1 cellular context compared by ENCODE assay signal in genomic region chr11:65522640-65523322, GRCh38.
TF ChIP-seq lines count a peak whose summit lies in the region.

No MANE protein-coding gene starts in this region.

TF ChIP-seq in K562, 482 proteins besides CTCF, POLR2A, EP300 and RAD21 (continues in another document):
- TF ChIP-seq CTBP1 (IDR thresholded peaks at IDR 0.05; ENCODE audit: borderline replicate concordance) (peak; percentile 61; the same call in 1 of the 2 replicates), LEF1 (IDR thresholded peaks at IDR 0.05) (peak; percentile 16; the same call in 1 of the 2 replicates), TEAD4 (IDR thresholded peaks at IDR 0.05; ENCODE audit: low read length) (peak; percentile 44; the same call in 1 of the 2 replicates), TEAD4 (CRISPR knock-in tag; IDR thresholded peaks at IDR 0.05; ENCODE audit: borderline replicate concordance) (no peak), ETV1 (tag; conservative IDR thresholded peaks at IDR 0.05; ENCODE audit: low read depth) (no peak), CREM (IDR thresholded peaks at IDR 0.05; ENCODE audit: low read depth) (peak; percentile 42), AFF1 (IDR thresholded peaks at IDR 0.05; ENCODE audit: low read depth in 1 of 2, partially characterized antibody in 2 of 2) (no peak), ETV6 (IDR thresholded peaks at IDR 0.05; ENCODE audit: borderline replicate concordance in 1 of 2, low read depth in 2 of 2, low read length in 1 of 2) (no peak), ETV6 (CRISPR knock-in tag; IDR thresholded peaks at IDR 0.05; ENCODE audit: borderline replicate concordance) (0 out of 2 replicates have a peak, but pooled peaks have one; percentile 21), COPS2 (conservative IDR thresholded peaks at IDR 0.05) (no peak), GATA2 (CRISPR knock-in tag; IDR thresholded peaks at IDR 0.05) (0 out of 2 replicates have a peak, but pooled peaks have one; percentile 18), ZNF639 (CRISPR knock-in tag; conservative IDR thresholded peaks at IDR 0.05 in 1 of 2, IDR thresholded peaks at IDR 0.05 in 1 of 2) (0 out of 4 replicates have a peak, but pooled peaks of 1 of the 2 experiments have one; percentile 27), MCM3 (IDR thresholded peaks at IDR 0.05) (no peak), ELF4 (CRISPR knock-in tag; IDR thresholded peaks at IDR 0.05) (0 out of 2 replicates have a peak, but pooled peaks have one; percentile 12), SP1 (CRISPR knock-in tag; IDR thresholded peaks at IDR 0.05) (peak; percentile 56; the same call in 1 of the 2 replicates), HMBOX1 (IDR thresholded peaks at IDR 0.05) (peak; percentile 65), EGR1 (conservative IDR thresholded peaks at IDR 0.05) (peak; percentile 84), NFIX (CRISPR knock-in tag; IDR thresholded peaks at IDR 0.05; ENCODE audit: low read depth) (no peak), ZNF76 (CRISPR knock-in tag; IDR thresholded peaks at IDR 0.05; ENCODE audit: borderline replicate concordance) (no peak), HMGN3 (IDR thresholded peaks at IDR 0.05; ENCODE audit: borderline replicate concordance, extremely low read depth, insufficient read length, low read depth, low read length) (no peak), PML (IDR thresholded peaks at IDR 0.05; ENCODE audit: low read length) (no peak), BRF1 (IDR thresholded peaks at IDR 0.05; ENCODE audit: borderline replicate concordance, extremely low read depth, insufficient read length) (no peak), DPF2 (IDR thresholded peaks at IDR 0.05) (peak; percentile 67), SPI1 (IDR thresholded peaks at IDR 0.05; ENCODE audit: borderline replicate concordance, low read depth, low read length) (peak; percentile 73; the same call in 1 of the 2 replicates), CXXC5 (CRISPR knock-in tag; IDR thresholded peaks at IDR 0.05) (peak; percentile 22; the same call in 1 of the 2 replicates), ESRRA (IDR thresholded peaks at IDR 0.05; ENCODE audit: borderline replicate concordance, low read depth) (peak; percentile 66; the same call in 1 of the 2 replicates), ZC3H8 (IDR thresholded peaks at IDR 0.05) (no peak), SOX6 (IDR thresholded peaks at IDR 0.05) (0 out of 2 replicates have a peak, but pooled peaks have one; percentile 51), MED1 (CRISPR knock-in tag; IDR thresholded peaks at IDR 0.05; ENCODE audit: borderline replicate concordance) (no peak), TCF3 (CRISPR knock-in tag; IDR thresholded peaks at IDR 0.05) (0 out of 2 replicates have a peak, but pooled peaks have one; percentile 35), CEBPB (tag; IDR thresholded peaks at IDR 0.05) (no peak), ZBTB2 (IDR thresholded peaks at IDR 0.05) (peak; percentile 38; the same call in 1 of the 2 replicates), NR4A1 (CRISPR knock-in tag; IDR thresholded peaks at IDR 0.05) (no peak), NR4A1 (tag; IDR thresholded peaks at IDR 0.05) (0 out of 2 replicates have a peak, but pooled peaks have one; percentile 26), ZNF324 (CRISPR knock-in tag; IDR thresholded peaks at IDR 0.05) (no peak), SMARCA4 (IDR thresholded peaks at IDR 0.05) (peak; percentile 51; the same call in 1 of the 2 replicates), RNF2 (IDR thresholded peaks at IDR 0.05) (0 out of 2 replicates have a peak, but pooled peaks have one; percentile 30), THRA (IDR thresholded peaks at IDR 0.05) (no peak), JUND (IDR thresholded peaks at IDR 0.05; ENCODE audit: borderline replicate concordance, low read depth, low read length) (no peak), JUND (tag; IDR thresholded peaks at IDR 0.05; ENCODE audit: borderline replicate concordance, low read depth, low read length) (peak; percentile 35; the same call in 1 of the 3 replicates), MIER1 (IDR thresholded peaks at IDR 0.05; ENCODE audit: low read depth) (no peak), HSF4 (CRISPR knock-in tag; IDR thresholded peaks at IDR 0.05; ENCODE audit: borderline replicate concordance) (no peak)
- TF ChIP-seq, protein P1, sequence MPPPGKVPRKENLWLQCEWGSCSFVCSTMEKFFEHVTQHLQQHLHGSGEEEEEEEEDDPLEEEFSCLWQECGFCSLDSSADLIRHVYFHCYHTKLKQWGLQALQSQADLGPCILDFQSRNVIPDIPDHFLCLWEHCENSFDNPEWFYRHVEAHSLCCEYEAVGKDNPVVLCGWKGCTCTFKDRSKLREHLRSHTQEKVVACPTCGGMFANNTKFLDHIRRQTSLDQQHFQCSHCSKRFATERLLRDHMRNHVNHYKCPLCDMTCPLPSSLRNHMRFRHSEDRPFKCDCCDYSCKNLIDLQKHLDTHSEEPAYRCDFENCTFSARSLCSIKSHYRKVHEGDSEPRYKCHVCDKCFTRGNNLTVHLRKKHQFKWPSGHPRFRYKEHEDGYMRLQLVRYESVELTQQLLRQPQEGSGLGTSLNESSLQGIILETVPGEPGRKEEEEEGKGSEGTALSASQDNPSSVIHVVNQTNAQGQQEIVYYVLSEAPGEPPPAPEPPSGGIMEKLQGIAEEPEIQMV (tag; conservative IDR thresholded peaks at IDR 0.05; ENCODE audit: low read depth): 0 out of 2 replicates have a peak, but pooled peaks have one; percentile 24
- TF ChIP-seq, protein P2, sequence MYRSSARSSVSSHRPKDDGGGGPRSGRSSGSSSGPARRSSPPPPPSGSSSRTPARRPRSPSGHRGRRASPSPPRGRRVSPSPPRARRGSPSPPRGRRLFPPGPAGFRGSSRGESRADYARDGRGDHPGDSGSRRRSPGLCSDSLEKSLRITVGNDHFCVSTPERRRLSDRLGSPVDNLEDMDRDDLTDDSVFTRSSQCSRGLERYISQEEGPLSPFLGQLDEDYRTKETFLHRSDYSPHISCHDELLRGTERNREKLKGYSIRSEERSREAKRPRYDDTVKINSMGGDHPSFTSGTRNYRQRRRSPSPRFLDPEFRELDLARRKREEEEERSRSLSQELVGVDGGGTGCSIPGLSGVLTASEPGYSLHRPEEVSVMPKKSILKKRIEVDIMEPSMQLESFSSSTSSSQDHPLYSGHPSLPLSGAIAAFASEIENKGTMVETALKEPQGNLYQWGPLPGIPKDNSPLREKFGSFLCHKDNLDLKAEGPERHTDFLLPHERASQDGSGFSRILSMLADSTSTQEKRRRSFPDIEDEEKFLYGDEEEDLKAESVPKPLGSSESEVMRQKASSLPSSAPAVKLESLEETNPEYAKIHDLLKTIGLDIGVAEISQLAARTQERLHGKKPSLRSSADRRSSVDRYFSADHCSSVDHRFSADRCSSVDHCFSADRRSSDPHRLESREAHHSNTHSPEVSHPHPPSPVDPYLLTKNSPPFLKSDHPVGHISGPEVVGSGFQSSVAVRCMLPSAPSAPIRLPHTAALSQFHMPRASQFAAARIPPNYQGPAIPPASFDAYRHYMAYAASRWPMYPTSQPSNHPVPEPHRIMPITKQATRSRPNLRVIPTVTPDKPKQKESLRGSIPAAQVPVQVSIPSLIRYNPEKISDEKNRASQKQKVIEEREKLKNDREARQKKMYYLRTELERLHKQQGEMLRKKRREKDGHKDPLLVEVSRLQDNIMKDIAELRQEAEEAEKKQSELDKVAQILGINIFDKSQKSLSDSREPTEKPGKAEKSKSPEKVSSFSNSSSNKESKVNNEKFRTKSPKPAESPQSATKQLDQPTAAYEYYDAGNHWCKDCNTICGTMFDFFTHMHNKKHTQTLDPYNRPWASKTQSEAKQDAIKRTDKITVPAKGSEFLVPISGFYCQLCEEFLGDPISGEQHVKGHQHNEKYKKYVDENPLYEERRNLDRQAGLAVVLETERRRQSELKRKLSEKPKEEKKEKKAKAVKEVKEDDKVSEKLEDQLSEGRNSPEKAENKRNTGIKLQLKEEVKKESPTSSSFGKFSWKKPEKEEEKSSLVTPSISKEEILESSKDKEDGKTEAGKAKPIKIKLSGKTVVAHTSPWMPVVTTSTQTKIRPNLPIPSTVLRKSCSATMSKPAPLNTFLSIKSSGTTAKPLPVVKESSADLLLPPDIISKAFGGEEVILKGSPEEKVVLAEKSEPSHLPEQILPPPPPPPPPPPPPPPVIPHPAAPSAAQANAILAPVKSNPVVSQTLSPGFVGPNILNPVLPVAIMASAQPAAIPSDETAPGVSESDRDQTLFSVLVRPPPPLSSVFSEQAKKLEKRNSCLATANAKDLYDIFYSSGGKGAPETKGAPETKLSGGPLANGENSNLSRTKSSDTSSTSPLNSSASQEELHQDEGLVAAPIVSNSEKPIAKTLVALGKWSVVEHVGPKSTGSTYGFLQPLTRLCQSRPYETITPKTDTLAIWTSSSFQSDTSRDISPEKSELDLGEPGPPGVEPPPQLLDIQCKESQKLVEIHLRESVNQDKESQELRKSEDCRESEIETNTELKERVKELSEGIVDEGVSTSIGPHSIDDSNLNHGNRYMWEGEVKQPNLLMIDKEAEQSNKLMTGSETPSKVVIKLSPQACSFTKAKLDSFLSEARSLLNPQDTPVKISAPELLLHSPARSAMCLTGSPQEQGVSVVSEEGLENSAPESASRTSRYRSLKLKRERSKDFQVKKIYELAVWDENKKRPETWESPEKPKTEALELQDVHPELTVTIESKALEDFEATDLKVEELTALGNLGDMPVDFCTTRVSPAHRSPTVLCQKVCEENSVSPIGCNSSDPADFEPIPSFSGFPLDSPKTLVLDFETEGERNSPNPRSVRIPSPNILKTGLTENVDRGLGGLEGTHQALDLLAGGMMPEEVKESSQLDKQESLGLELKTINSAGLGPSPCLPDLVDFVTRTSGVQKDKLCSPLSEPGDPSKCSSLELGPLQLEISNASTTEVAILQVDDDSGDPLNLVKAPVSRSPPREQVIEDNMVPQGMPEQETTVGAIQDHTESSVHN (IDR thresholded peaks at IDR 0.05; ENCODE audit: borderline replicate concordance in 1 of 2, low read depth in 1 of 2): no peak
